10 cellular contexts compared by ENCODE assay signal in the genomic region with DNA sequence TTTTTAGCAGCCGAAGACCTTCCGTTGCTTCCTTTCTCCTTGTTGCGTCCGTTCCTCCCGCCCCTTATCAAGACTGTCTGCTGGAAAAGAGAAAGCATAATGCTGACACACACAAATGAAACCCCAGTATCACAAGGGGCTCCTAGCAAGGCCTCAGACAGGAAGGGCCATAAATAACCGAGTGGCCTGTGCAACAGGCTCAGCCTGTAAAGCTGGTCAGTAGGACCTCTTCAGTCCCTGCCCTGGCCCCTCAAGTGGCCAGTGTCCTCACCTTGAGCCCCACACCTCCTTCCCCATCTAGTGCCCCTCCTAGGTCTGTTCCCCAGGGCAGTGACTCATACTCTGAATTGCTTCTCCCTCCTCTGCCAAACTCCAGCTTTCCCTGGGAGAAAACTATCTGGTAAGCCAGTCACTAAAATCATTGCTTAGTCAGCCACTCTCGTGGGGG.
DNase-seq lines count a peak whose midpoint lies in the region; ATAC-seq, FAIRE-seq and TF ChIP-seq lines count a peak whose summit lies in the region.
"Had no signal": no experiment of that assay in that cellular context is flagged by ENCODE, and none has a peak within 500 bp of the region (broad histone marks: within the 10 kb centered on the region; RNA-seq: fewer than 3 reads in every experiment).

No MANE protein-coding gene starts in this region.

- TF ChIP-seq POLR2A in A549 (IDR thresholded peaks at IDR 0.05; ENCODE audit: low read length), result no peak

- H3K9me3 ChIP-seq in A549 (no peaks in the 10 kb centered on the region), mucosa of rectum (ENCODE audit: control insufficient read depth in 2 of 2, low read length in 2 of 2) (no peaks in the 10 kb centered on the region)
- H3K9me3 ChIP-seq: neutrophil had no signal

- peak overlapping the region; percentile 55 to 77 for H3K27ac ChIP-seq in A549
- H3K27ac ChIP-seq in mucosa of rectum (ENCODE audit: low read depth in 2 of 2, low read length in 2 of 2), result peak overlapping the region; percentile 43 to 46
- H3K27ac ChIP-seq: neutrophil had no signal

- no peak for TF ChIP-seq CTCF in A549 (IDR thresholded peaks at IDR 0.05)

- POLR2A ChIA-PET in A549 (lab: Yijun Ruan, JAX), result no interaction called here

- WGBS in A549 (ENCODE audit: missing lambda C conversion rate), result 70% methylated on average over 7 of the region's 7 CpGs

- H3K4me2 ChIP-seq in A549, result peak overlapping the region; percentile 52

- DNase-seq in A549 (ENCODE audit: low read depth in 1 of 2, low spot score in 1 of 2), result no peak
- peak; percentile 87 for DNase-seq in M059J (ENCODE audit: low read depth)
- no peak for DNase-seq in mucosa of gallbladder (ENCODE audit: low spot score)
- DNase-seq in NCI-H1694 treated with DMSO at 0.1 percent for 48 hours (lab: John Stamatoyannopoulos, UW), result no peak

- TF ChIP-seq RAD21 in A549 (conservative IDR thresholded peaks at IDR 0.05 in 1 of 2, IDR thresholded peaks at IDR 0.05 in 1 of 2), result no peak; a peak in 1 of 5 replicates

- H3K4me3 ChIP-seq in A549 (no peak overlapping the region), mucosa of rectum (ENCODE audit: low read length in 2 of 2) (no peak overlapping the region)
- H3K4me3 ChIP-seq: BLaER1 treated with 17β-estradiol and CSF1 and Interleukin-3, amounts not matched to agents 10 nM and 100 nM had no signal

- peaks cover 31% of the 10 kb centered on the region for H3K4me1 ChIP-seq in A549
- H3K4me1 ChIP-seq in mucosa of rectum (ENCODE audit: control insufficient read depth in 2 of 2, insufficient read depth in 2 of 2, low read length in 2 of 2), result no peaks in the 10 kb centered on the region

- FAIRE-seq in A549 (lab: Jason Lieb, UNC), result no peak

- H3K9ac ChIP-seq in mucosa of rectum (ENCODE audit: low read depth in 1 of 2, low read length in 2 of 2), result no peak overlapping the region

- no peak for TF ChIP-seq EP300 in A549 (IDR thresholded peaks at IDR 0.05)

- H3K36me3 ChIP-seq in mucosa of rectum (ENCODE audit: control insufficient read depth in 2 of 2, insufficient read depth in 2 of 2, low read length in 2 of 2), result no peaks in the 10 kb centered on the region
- H3K36me3 ChIP-seq: BLaER1 treated with 17β-estradiol and CSF1 and Interleukin-3, amounts not matched to agents 10 nM and 100 nM; neutrophil had no signal

- CTCF ChIA-PET in A549 (lab: Yijun Ruan, JAX), result interaction anchor here (1.4 to 1.5 kb wide), 2 partner anchors 11 to 412 kb away, joined by 3 to 5 read pairs; no protein-coding TSS in a partner anchor

- ATAC-seq in A549 (peak; percentile 77 to 82), esophagus mucosa (peak; percentile 36), HG03196 (IDR thresholded peaks at IDR 0.05; ENCODE audit: unreplicated experiment) (no peak), HG03457 (IDR thresholded peaks at IDR 0.05; ENCODE audit: unreplicated experiment) (no peak)

- H3K27me3 ChIP-seq in mucosa of rectum (ENCODE audit: control insufficient read depth in 2 of 2, insufficient read depth in 2 of 2, low read length in 2 of 2), result no peaks in the 10 kb centered on the region
- H3K27me3 ChIP-seq: BLaER1 treated with 17β-estradiol and CSF1 and Interleukin-3, amounts not matched to agents 10 nM and 100 nM; neutrophil had no signal

TF ChIP-seq in A549, 52 proteins besides CTCF, POLR2A, EP300 and RAD21:
- TF ChIP-seq FOSL2 (IDR thresholded peaks at IDR 0.05) (no peak), FOSL2 (CRISPR knock-in tag; IDR thresholded peaks at IDR 0.05) (peak; percentile 67), POLR2AphosphoS2 (conservative IDR thresholded peaks at IDR 0.05; ENCODE audit: low read length) (no peak), MAFK (IDR thresholded peaks at IDR 0.05; ENCODE audit: partially characterized antibody) (peak; percentile 64), JUNB (IDR thresholded peaks at IDR 0.05) (0 out of 2 replicates have a peak, but pooled peaks have one; percentile 17), CBX2 (IDR thresholded peaks at IDR 0.05; ENCODE audit: borderline replicate concordance, low read depth) (no peak)

Comparison
In these comparisons a context has a peak if more than half of its experiments do, and no peak if none do; other contexts are left out.
1. ATAC-seq: peak in A549 (2 of 2) and esophagus mucosa (single experiment); none in HG03196 (single experiment) and HG03457 (single experiment).